Comparison of ENCODE assay signal across 33 cellular contexts in genomic region chrX:77979870-77980269, GRCh38. TPM values are rescaled to one million over a fixed set of nuclear protein-coding genes. Genes with fewer than 3 reads are reported as not detected.
"Had no signal": no experiment of that assay in that cellular context is flagged by ENCODE, and none has a peak within 500 bp of the region (broad histone marks: within the 10 kb centered on the region; RNA-seq: fewer than 3 reads in every experiment).

No MANE protein-coding gene starts in this region.

- DNase-seq: activated CD4-positive, alpha-beta memory T cell treated with anti-CD3 and anti-CD28 coated beads, Interleukin-2, amount 10 ng/mL, durations not matched to agents 7 days and 5 days; activated CD4-positive, alpha-beta T cell treated with anti-CD3 and anti-CD28 coated beads for 36 hours; activated CD4-positive, alpha-beta T cell treated with anti-CD3 and anti-CD28 coated beads, Interleukin-2, amount 10 ng/mL, durations not matched to agents 24 days and 14 days; activated CD4-positive, CD25-positive, alpha-beta regulatory T cell; activated CD4-positive, CD25-positive, alpha-beta regulatory T cell treated with anti-CD3 and anti-CD28 coated beads, Interleukin-2, amount 50 U/mL, for 72 hours; activated CD8-positive, alpha-beta memory T cell treated with anti-CD3 and anti-CD28 coated beads, Interleukin-2, amount 50 U/mL, for 48 hours; activated gamma-delta T cell; activated naive CD4-positive, alpha-beta T cell; activated naive CD4-positive, alpha-beta T cell treated with anti-CD3 and anti-CD28 coated beads, Interleukin-2, amount 10 ng/mL, durations not matched to agents 7 days and 5 days; activated naive CD8-positive, alpha-beta T cell treated with anti-CD3 and anti-CD28 coated beads, Interleukin-2, amount 10 ng/mL, durations not matched to agents 7 days and 5 days; activated T-cell treated with anti-CD3 and anti-CD28 coated beads for 4 hours; activated T-cell treated with anti-CD3 and anti-CD28 coated beads, Interleukin-2, amount 50 U/mL, for 24 hours; activated T-cell treated with anti-CD3 and anti-CD28 coated beads, Interleukin-2, amount 50 U/mL, for 72 hours; brain microvascular endothelial cell; cortex of kidney; dermis blood vessel endothelial cell; effector CD4-positive, alpha-beta T cell; esophagus squamous epithelium; foreskin melanocyte; T-helper 1 cell; T-helper 17 cell had no signal

- H3K9me3 ChIP-seq: ascending aorta, esophagus squamous epithelium, gastroesophageal sphincter had no signal

- H3K36me3 ChIP-seq: ascending aorta, brain microvascular endothelial cell, esophagus squamous epithelium, gastroesophageal sphincter had no signal

- H3K27ac Mint-ChIP-seq: activated CD4-positive, alpha-beta memory T cell treated with anti-CD3 and anti-CD28 coated beads, Interleukin-2, amount 10 ng/mL, durations not matched to agents 7 days and 5 days; activated CD4-positive, alpha-beta T cell treated with anti-CD3 and anti-CD28 coated beads for 36 hours; activated CD4-positive, alpha-beta T cell treated with anti-CD3 and anti-CD28 coated beads, Interleukin-2, amount 10 ng/mL, durations not matched to agents 24 days and 14 days; activated naive CD4-positive, alpha-beta T cell treated with anti-CD3 and anti-CD28 coated beads, Interleukin-2, amount 10 ng/mL, durations not matched to agents 7 days and 5 days; activated naive CD4-positive, alpha-beta T cell treated with anti-CD3 and anti-CD28 coated beads, Interleukin-2, amount 50 U/mL, for 72 hours; activated naive CD8-positive, alpha-beta T cell treated with anti-CD3 and anti-CD28 coated beads, Interleukin-2, amount 10 ng/mL, durations not matched to agents 7 days and 5 days; activated T-cell treated with anti-CD3 and anti-CD28 coated beads, Interleukin-2, amount 50 U/mL, for 24 hours; activated T-cell treated with anti-CD3 and anti-CD28 coated beads, Interleukin-2, amount 50 U/mL, for 72 hours; T-helper 17 cell had no signal

- H3K36me3 Mint-ChIP-seq: activated naive CD4-positive, alpha-beta T cell treated with anti-CD3 and anti-CD28 coated beads, Interleukin-2, amount 50 U/mL, for 72 hours had no signal

- H3K4me1 ChIP-seq: ascending aorta, gastroesophageal sphincter had no signal

- H3K9me3 Mint-ChIP-seq: activated CD4-positive, alpha-beta T cell treated with anti-CD3 and anti-CD28 coated beads, Interleukin-2, amount 10 ng/mL, durations not matched to agents 24 days and 14 days; activated naive CD4-positive, alpha-beta T cell treated with anti-CD3 and anti-CD28 coated beads, Interleukin-2, amount 10 ng/mL, durations not matched to agents 7 days and 5 days; activated naive CD4-positive, alpha-beta T cell treated with anti-CD3 and anti-CD28 coated beads, Interleukin-2, amount 50 U/mL, for 72 hours; activated naive CD8-positive, alpha-beta T cell treated with anti-CD3 and anti-CD28 coated beads, Interleukin-2, amount 10 ng/mL, durations not matched to agents 7 days and 5 days; activated T-cell treated with anti-CD3 and anti-CD28 coated beads, Interleukin-2, amount 50 U/mL, for 24 hours; activated T-cell treated with anti-CD3 and anti-CD28 coated beads, Interleukin-2, amount 50 U/mL, for 72 hours; central memory CD8-positive, alpha-beta T cell had no signal

- H3K27ac ChIP-seq: ascending aorta, brain microvascular endothelial cell, epithelial cell of prostate, esophagus squamous epithelium, gastroesophageal sphincter had no signal

- H3K27me3 ChIP-seq: ascending aorta, brain microvascular endothelial cell, esophagus squamous epithelium, gastroesophageal sphincter had no signal

- FAIRE-seq: bronchial epithelial cell, endometrium, endothelial cell of umbilical vein had no signal

- H3K4me3 Mint-ChIP-seq: activated CD4-positive, alpha-beta memory T cell treated with anti-CD3 and anti-CD28 coated beads, Interleukin-2, amount 10 ng/mL, durations not matched to agents 7 days and 5 days; activated CD4-positive, alpha-beta T cell treated with anti-CD3 and anti-CD28 coated beads for 36 hours; activated CD4-positive, alpha-beta T cell treated with anti-CD3 and anti-CD28 coated beads, Interleukin-2, amount 10 ng/mL, durations not matched to agents 24 days and 14 days; activated naive CD4-positive, alpha-beta T cell treated with anti-CD3 and anti-CD28 coated beads, Interleukin-2, amount 10 ng/mL, durations not matched to agents 7 days and 5 days; activated naive CD8-positive, alpha-beta T cell treated with anti-CD3 and anti-CD28 coated beads, Interleukin-2, amount 10 ng/mL, durations not matched to agents 7 days and 5 days; activated T-cell treated with anti-CD3 and anti-CD28 coated beads, Interleukin-2, amount 50 U/mL, for 24 hours; activated T-cell treated with anti-CD3 and anti-CD28 coated beads, Interleukin-2, amount 50 U/mL, for 72 hours; central memory CD8-positive, alpha-beta T cell; T-helper 17 cell had no signal

- H3K27me3 Mint-ChIP-seq: activated CD4-positive, alpha-beta memory T cell treated with anti-CD3 and anti-CD28 coated beads, Interleukin-2, amount 10 ng/mL, durations not matched to agents 7 days and 5 days; activated CD4-positive, alpha-beta T cell treated with anti-CD3 and anti-CD28 coated beads for 36 hours; activated CD4-positive, alpha-beta T cell treated with anti-CD3 and anti-CD28 coated beads, Interleukin-2, amount 10 ng/mL, durations not matched to agents 24 days and 14 days; activated naive CD4-positive, alpha-beta T cell treated with anti-CD3 and anti-CD28 coated beads, Interleukin-2, amount 10 ng/mL, durations not matched to agents 7 days and 5 days; activated naive CD8-positive, alpha-beta T cell treated with anti-CD3 and anti-CD28 coated beads, Interleukin-2, amount 10 ng/mL, durations not matched to agents 7 days and 5 days; central memory CD8-positive, alpha-beta T cell; T-helper 17 cell had no signal

- H3K4me1 Mint-ChIP-seq: activated CD4-positive, alpha-beta memory T cell treated with anti-CD3 and anti-CD28 coated beads, Interleukin-2, amount 10 ng/mL, durations not matched to agents 7 days and 5 days; activated CD4-positive, alpha-beta T cell treated with anti-CD3 and anti-CD28 coated beads, Interleukin-2, amount 10 ng/mL, durations not matched to agents 24 days and 14 days; activated naive CD4-positive, alpha-beta T cell treated with anti-CD3 and anti-CD28 coated beads, Interleukin-2, amount 10 ng/mL, durations not matched to agents 7 days and 5 days; activated naive CD8-positive, alpha-beta T cell treated with anti-CD3 and anti-CD28 coated beads, Interleukin-2, amount 10 ng/mL, durations not matched to agents 7 days and 5 days; central memory CD8-positive, alpha-beta T cell; T-helper 17 cell had no signal

- H3K4me3 ChIP-seq: ascending aorta, esophagus squamous epithelium, gastroesophageal sphincter had no signal

RNA-seq across cellular contexts. Expression of gene PGAM4, which starts 10.4 kb away (rescaled TPM):
- total RNA-seq: activated naive CD8-positive, alpha-beta T cell treated with anti-CD3 and anti-CD28 coated beads, Interleukin-2, amount 10 ng/mL, durations not matched to agents 7 days and 5 days; activated T-cell treated with anti-CD3 and anti-CD28 coated beads, Interleukin-2, amount 50 U/mL, for 72 hours; ascending aorta; bronchial epithelial cell; cardiac septum; cerebellum; dermis blood vessel endothelial cell; endothelial cell of umbilical vein; esophagus squamous epithelium; fibroblast of lung; gastroesophageal sphincter; glomerular endothelial cell; T-helper 17 cell had no signal
